In the genomic region with DNA sequence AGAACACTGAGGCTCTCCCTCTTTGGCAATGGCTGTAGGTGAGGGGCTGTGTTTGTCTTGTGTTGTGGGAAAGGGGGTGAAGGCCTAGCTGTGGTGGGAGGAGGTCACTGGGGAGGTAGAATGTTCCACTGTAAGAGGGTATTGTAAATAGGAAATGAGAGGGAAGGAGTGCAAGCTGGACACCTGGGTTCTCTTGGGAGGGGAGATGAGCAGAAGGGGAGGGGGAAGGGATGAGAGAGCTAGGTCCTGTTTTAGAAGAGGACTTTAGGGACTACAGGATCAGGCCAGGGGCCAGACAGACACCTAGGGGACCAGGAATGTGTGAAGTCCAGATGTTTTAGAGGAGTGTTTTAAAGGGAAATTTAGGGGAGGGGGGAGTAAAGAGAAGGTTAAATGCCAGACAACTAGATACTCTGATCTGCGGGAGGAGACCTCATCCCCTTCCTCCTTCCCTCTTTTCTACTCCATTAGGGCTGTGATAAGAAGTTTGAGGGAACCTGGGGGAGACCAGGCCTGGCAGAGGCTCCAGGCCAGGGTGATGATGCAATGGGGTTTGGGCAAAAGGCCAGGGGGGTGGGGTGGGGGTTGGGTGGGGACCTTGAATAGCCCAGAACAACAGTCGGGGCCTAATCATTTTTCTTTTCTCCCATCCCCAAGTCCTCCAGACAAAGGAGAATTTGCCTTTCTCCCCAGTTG, we compare ENCODE assay signal across 8 cellular contexts. TPM values are rescaled to one million over a fixed set of nuclear protein-coding genes. Genes with fewer than 3 reads are reported as not detected.
A peak's percentile ranks its signal among the peaks of the same experiment; 100 is the strongest.
DNase-seq lines count a peak whose midpoint lies in the region; ATAC-seq and TF ChIP-seq lines count a peak whose summit lies in the region.

No MANE protein-coding gene starts in this region.

- intact Hi-C loops in posterior cingulate gyrus (cut with DNase I): no loop called here

- peak overlapping the region; percentile 92 for H3K4me3 ChIP-seq in AG10803 (ENCODE audit: low read length)

- H3K27me3 Mint-ChIP-seq in chondrocyte (ENCODE audit: low read depth): no peaks in the 10 kb centered on the region
- H3K27me3 Mint-ChIP-seq in nephron (ENCODE audit: low read depth): peaks cover 17% of the 10 kb centered on the region

- H3K4me1 Mint-ChIP-seq in chondrocyte (ENCODE audit: low read depth): peaks cover 67% of the 10 kb centered on the region
- H3K4me1 Mint-ChIP-seq in nephron: peaks cover 58% of the 10 kb centered on the region

- ATAC-seq in activated CD4-positive, CD25-positive, alpha-beta regulatory T cell treated with anti-CD3 and anti-CD28 coated beads, Interleukin-2, amount 50 U/mL, for 24 hours: no peak
- no peak for ATAC-seq in GM18519 (IDR thresholded peaks at IDR 0.05; ENCODE audit: low FRiP score, unreplicated experiment)

- H3K9me3 Mint-ChIP-seq in chondrocyte (ENCODE audit: low read depth) (no peaks in the 10 kb centered on the region), nephron (no peaks in the 10 kb centered on the region)

- TF ChIP-seq CTCF in AG10803 (conservative IDR thresholded peaks at IDR 0.05; ENCODE audit: low read length): no peak
- TF ChIP-seq CTCF in chondrocyte (IDR thresholded peaks at IDR 0.05): no peak
- no peak for TF ChIP-seq CTCF in nephron (IDR thresholded peaks at IDR 0.05; ENCODE audit: unreplicated experiment in 3 of 3)

- H3K36me3 Mint-ChIP-seq in chondrocyte (ENCODE audit: low read depth): no peaks in the 10 kb centered on the region
- H3K36me3 Mint-ChIP-seq in nephron (ENCODE audit: low read depth): no peaks in the 10 kb centered on the region

- H3K27ac Mint-ChIP-seq in chondrocyte (ENCODE audit: unreplicated experiment) (peak overlapping the region; percentile 82), nephron (peak overlapping the region; percentile 40 to 86 (median 79))

- peak overlapping the region; percentile 85 for H3K4me3 Mint-ChIP-seq in chondrocyte (ENCODE audit: unreplicated experiment)
- peak overlapping the region; percentile 88 to 96 (median 92) for H3K4me3 Mint-ChIP-seq in nephron

- DNase-seq in AG10803 (ENCODE audit: low read depth) (no peak), Kasumi-1 (lab: John Stamatoyannopoulos, UW) (peak; percentile 52 to 65), chondrocyte (ENCODE audit: low spot score) (no peak), posterior cingulate gyrus (no peak), HK-2 (ENCODE audit: unreplicated experiment) (no peak)

RNA-seq across cellular contexts. Expression of gene ITGA5, which starts 2.0 kb away (rescaled TPM):
- total RNA-seq in chondrocyte: 121 to 160 TPM (median 152 TPM) in 3 replicates

RNA-seq across cellular contexts. Expression of gene ZNF385A, which starts 32.5 kb away (rescaled TPM):
- 5.5 to 6.8 TPM (median 6.4 TPM) in 3 replicates for total RNA-seq in chondrocyte

RNA-seq across cellular contexts. Expression of gene GPR84, which starts 52.8 kb away (rescaled TPM):
- total RNA-seq in chondrocyte: not detected in 3 replicates

RNA-seq across cellular contexts. Expression of gene GTSF1, which starts 56.3 kb away (rescaled TPM):
- total RNA-seq in chondrocyte: not detected in 3 replicates

Comparison
In these comparisons a context has a peak if more than half of its experiments do, and no peak if none do; other contexts are left out.
1. DNase-seq: peak in Kasumi-1 (2 of 2); none in AG10803 (single experiment), chondrocyte (single experiment), posterior cingulate gyrus (0 of 10) and HK-2 (single experiment).